17 cellular contexts compared by ENCODE assay signal in genomic region chr22:44728761-44729261, GRCh38. TPM values are rescaled to one million over a fixed set of nuclear protein-coding genes. Genes with fewer than 3 reads are reported as not detected.
DNase-seq lines count a peak whose midpoint lies in the region; ATAC-seq and TF ChIP-seq lines count a peak whose summit lies in the region.
"Had no signal": no experiment of that assay in that cellular context is flagged by ENCODE, and none has a peak within 500 bp of the region (broad histone marks: within the 10 kb centered on the region; RNA-seq: fewer than 3 reads in every experiment).

No MANE protein-coding gene starts in this region.

- ATAC-seq in activated CD4-positive, alpha-beta T cell treated with anti-CD3 and anti-CD28 coated beads for 36 hours, result no peak
- ATAC-seq in heart left ventricle, result peak in 3 of 4 donors; percentile 28 to 39 (median 34)

- H3K9me3 Mint-ChIP-seq in activated CD4-positive, alpha-beta T cell treated with anti-CD3 and anti-CD28 coated beads, Interleukin-2, amount 10 ng/mL, durations not matched to agents 24 days and 14 days, result no peaks in the 10 kb centered on the region
- H3K9me3 Mint-ChIP-seq in activated CD4-positive, alpha-beta T cell treated with anti-CD3 and anti-CD28 coated beads for 36 hours (ENCODE audit: low read depth), result no peaks in the 10 kb centered on the region
- no peaks in the 10 kb centered on the region for H3K9me3 Mint-ChIP-seq in nephron

- H3K27ac ChIP-seq in heart left ventricle, result peak overlapping the region in 10 of 12 donors; percentile 13 to 79 (median 41)
- peak overlapping the region; percentile 23 for H3K27ac ChIP-seq in urinary bladder (ENCODE audit: low read depth)
- H3K27ac ChIP-seq: SK-N-MC had no signal

- H3K4me3 ChIP-seq in heart left ventricle, result peak overlapping the region in 7 of 12 donors; percentile 3 to 26 (median 19)
- no peak overlapping the region for H3K4me3 ChIP-seq in urinary bladder (ENCODE audit: low read depth, low read length)
- H3K4me3 ChIP-seq: SK-N-MC had no signal

- no peaks in the 10 kb centered on the region for H3K27me3 ChIP-seq in heart left ventricle

- TF ChIP-seq CTCF in heart left ventricle (IDR thresholded peaks at IDR 0.05) (no peak), nephron (IDR thresholded peaks at IDR 0.05; ENCODE audit: unreplicated experiment in 3 of 3) (no peak)

- POLR2A ChIA-PET in activated CD4-positive, alpha-beta T cell treated with anti-CD3 and anti-CD28 coated beads for 36 hours (lab: Charles Lee), result no interaction called here

- no peaks in the 10 kb centered on the region for H3K4me1 Mint-ChIP-seq in activated CD4-positive, alpha-beta T cell treated with anti-CD3 and anti-CD28 coated beads, Interleukin-2, amount 10 ng/mL, durations not matched to agents 24 days and 14 days
- no peaks in the 10 kb centered on the region for H3K4me1 Mint-ChIP-seq in activated CD4-positive, alpha-beta T cell treated with anti-CD3 and anti-CD28 coated beads for 36 hours
- peaks cover 19% of the 10 kb centered on the region for H3K4me1 Mint-ChIP-seq in nephron

- H3K36me3 Mint-ChIP-seq in activated CD4-positive, alpha-beta T cell treated with anti-CD3 and anti-CD28 coated beads, Interleukin-2, amount 10 ng/mL, durations not matched to agents 24 days and 14 days (ENCODE audit: low read depth), result peaks cover 2% of the 10 kb centered on the region
- peaks cover 7% of the 10 kb centered on the region for H3K36me3 Mint-ChIP-seq in activated CD4-positive, alpha-beta T cell treated with anti-CD3 and anti-CD28 coated beads for 36 hours (ENCODE audit: low read depth)
- peaks cover 13% of the 10 kb centered on the region for H3K36me3 Mint-ChIP-seq in nephron (ENCODE audit: low read depth)

- WGBS in heart left ventricle, 4 donors, result 61 to 72% (median 64%) methylated on average over 14 to 19 of the region's 19 CpGs
- WGBS in urinary bladder, result 49% methylated on average over 19 of the region's 19 CpGs

- H3K27ac Mint-ChIP-seq in activated CD4-positive, alpha-beta T cell treated with anti-CD3 and anti-CD28 coated beads, Interleukin-2, amount 10 ng/mL, durations not matched to agents 24 days and 14 days, result peak overlapping the region; percentile 34
- no peak overlapping the region for H3K27ac Mint-ChIP-seq in activated CD4-positive, alpha-beta T cell treated with anti-CD3 and anti-CD28 coated beads for 36 hours
- H3K27ac Mint-ChIP-seq in nephron, result peak overlapping the region in 2 of 3 experiments; percentile 40 to 66

- CTCF ChIA-PET in activated CD4-positive, alpha-beta T cell treated with anti-CD3 and anti-CD28 coated beads for 36 hours (lab: Charles Lee), result no interaction called here

- intact Hi-C loops in activated CD4-positive, alpha-beta T cell treated with anti-CD3 and anti-CD28 coated beads, Interleukin-2, amount 10 ng/mL, durations not matched to agents 24 days and 14 days (cut with micrococcal nuclease), result no loop called here
- intact Hi-C loops in activated CD4-positive, alpha-beta T cell treated with anti-CD3 and anti-CD28 coated beads for 36 hours (cut with DNase I, micrococcal nuclease), result no loop called here
- intact Hi-C loops in heart left ventricle (cut with DNase I), result no loop called here

- no peaks in the 10 kb centered on the region for H3K27me3 Mint-ChIP-seq in activated CD4-positive, alpha-beta T cell treated with anti-CD3 and anti-CD28 coated beads, Interleukin-2, amount 10 ng/mL, durations not matched to agents 24 days and 14 days
- H3K27me3 Mint-ChIP-seq in activated CD4-positive, alpha-beta T cell treated with anti-CD3 and anti-CD28 coated beads for 36 hours, result no peaks in the 10 kb centered on the region
- no peaks in the 10 kb centered on the region for H3K27me3 Mint-ChIP-seq in nephron (ENCODE audit: low read depth)

- H3K4me1 ChIP-seq in heart left ventricle, result peaks cover 0 to 20% (median 12%) of the 10 kb centered on the region in 12 donors
- no peaks in the 10 kb centered on the region for H3K4me1 ChIP-seq in urinary bladder (ENCODE audit: insufficient read depth)

- DNase-seq in activated CD4-positive, alpha-beta T cell treated with anti-CD3 and anti-CD28 coated beads, Interleukin-2, amount 10 ng/mL, durations not matched to agents 24 days and 14 days, result no peak
- no peak for DNase-seq in activated CD4-positive, alpha-beta T cell treated with anti-CD3 and anti-CD28 coated beads for 36 hours
- DNase-seq in heart left ventricle (peak in 4 of 5 donors; percentile 41 to 71 (median 62)), DMS79 (lab: John Stamatoyannopoulos, UW) (no peak), NCI-H774 (lab: John Stamatoyannopoulos, UW) (no peak)
- DNase-seq in activated T-cell treated with anti-CD3 and anti-CD28 coated beads, Interleukin-2, amount 50 U/mL, for 48 hours, result no peak
- DNase-seq: activated CD8-positive, alpha-beta memory T cell treated with anti-CD3 and anti-CD28 coated beads, Interleukin-2, amount 50 U/mL, for 48 hours; Calu3; NCI-H2171 treated with DMSO at 0.1 percent for 48 hours; retina; stimulated activated CD4-positive, alpha-beta T cell treated with anti-CD3 and anti-CD28 coated beads, Interleukin-4, amount 100 ng/mL, for 4 hours; stimulated activated naive CD4-positive, alpha-beta T cell had no signal

- TF ChIP-seq POLR2A in heart left ventricle (IDR thresholded peaks at IDR 0.05), result no peak

- H3K36me3 ChIP-seq in heart left ventricle (peaks cover 0 to 3% (median 0%) of the 10 kb centered on the region in 9 donors), urinary bladder (ENCODE audit: insufficient read depth) (no peaks in the 10 kb centered on the region)

- no peaks in the 10 kb centered on the region for H3K9me3 ChIP-seq in heart left ventricle

- H3K4me3 Mint-ChIP-seq in activated CD4-positive, alpha-beta T cell treated with anti-CD3 and anti-CD28 coated beads, Interleukin-2, amount 10 ng/mL, durations not matched to agents 24 days and 14 days, result no peak overlapping the region
- no peak overlapping the region for H3K4me3 Mint-ChIP-seq in activated CD4-positive, alpha-beta T cell treated with anti-CD3 and anti-CD28 coated beads for 36 hours
- H3K4me3 Mint-ChIP-seq in nephron, result no peak overlapping the region

RNA-seq across cellular contexts. Expression of gene ARHGAP8, which starts 23.6 kb away (rescaled TPM):
- 0.12 and 0.36 TPM in 2 replicates for total RNA-seq in activated CD4-positive, alpha-beta T cell treated with anti-CD3 and anti-CD28 coated beads, Interleukin-2, amount 10 ng/mL, durations not matched to agents 24 days and 14 days
- 1 to 10 TPM; 3.3 to 3.4 TPM for total RNA-seq in activated CD4-positive, alpha-beta T cell treated with anti-CD3 and anti-CD28 coated beads for 36 hours
- total RNA-seq in heart left ventricle, result 1 to 10 TPM in 1 of 9 donors, under 1 TPM in 2, not detected in 6; 0.17 to 1.3 (median 0.28) TPM
- under 1 TPM in 1 of 2 donors, not detected in 1; 0.08 TPM for polyA plus RNA-seq in heart left ventricle
- total RNA-seq in urinary bladder, result 2.4 TPM
- 1.6 TPM for polyA plus RNA-seq in urinary bladder
- total RNA-seq: A172, M059J had no signal

RNA-seq across cellular contexts. Expression of gene PRR5, which starts 26.8 kb away (rescaled TPM):
- 22.7 and 23.6 TPM in 2 replicates for total RNA-seq in activated CD4-positive, alpha-beta T cell treated with anti-CD3 and anti-CD28 coated beads, Interleukin-2, amount 10 ng/mL, durations not matched to agents 24 days and 14 days
- 10 to 100 TPM; 13.6 TPM for total RNA-seq in activated CD4-positive, alpha-beta T cell treated with anti-CD3 and anti-CD28 coated beads for 36 hours
- total RNA-seq in heart left ventricle (1 to 10 TPM; 1.6 to 9.5 (median 2.2) TPM), urinary bladder (13.9 TPM)
- polyA plus RNA-seq in heart left ventricle (1 to 10 TPM; 2.0 to 2.2 TPM), urinary bladder (28.1 TPM)
- total RNA-seq: M059J had no signal

Comparison
In these comparisons a context has a peak if more than half of its experiments do, and no peak if none do; other contexts are left out.
1. DNase-seq: peak in heart left ventricle (4 of 5); none in activated CD4-positive, alpha-beta T cell treated with anti-CD3 and anti-CD28 coated beads, Interleukin-2, amount 10 ng/mL, durations not matched to agents 24 days and 14 days (single experiment), activated CD4-positive, alpha-beta T cell treated with anti-CD3 and anti-CD28 coated beads for 36 hours (single experiment), activated T-cell treated with anti-CD3 and anti-CD28 coated beads, Interleukin-2, amount 50 U/mL, for 48 hours (0 of 2), DMS79 (single experiment) and NCI-H774 (single experiment).